ENCODE assay signal across 22 cellular contexts in genomic region chrX:69154051-69154450, GRCh38. TPM values are rescaled to one million over a fixed set of nuclear protein-coding genes. Genes with fewer than 3 reads are reported as not detected.
DNase-seq lines count a peak whose midpoint lies in the region; ATAC-seq, FAIRE-seq and TF ChIP-seq lines count a peak whose summit lies in the region.
"Had no signal": no experiment of that assay in that cellular context is flagged by ENCODE, and none has a peak within 500 bp of the region (broad histone marks: within the 10 kb centered on the region; RNA-seq: fewer than 3 reads in every experiment).

No MANE protein-coding gene starts in this region.

- no peak for TF ChIP-seq EP300 in SK-N-SH (IDR thresholded peaks at IDR 0.05; ENCODE audit: borderline replicate concordance in 1 of 2, low read depth in 1 of 2, low read length in 1 of 2)

- no peak overlapping the region for H3K4me3 ChIP-seq in SK-N-SH (ENCODE audit: low read depth in 2 of 2, low read length in 1 of 2)
- H3K4me3 ChIP-seq in astrocyte (ENCODE audit: insufficient read depth, low read depth, low read length), result no peak overlapping the region
- H3K4me3 ChIP-seq: BLaER1, Peyer's patch had no signal

- no peak for TF ChIP-seq CTCF in SK-N-SH (IDR thresholded peaks at IDR 0.05)
- no peak for TF ChIP-seq CTCF in astrocyte (IDR thresholded peaks at IDR 0.05; ENCODE audit: insufficient read depth, low read depth, low read length)

- H3K27ac ChIP-seq in SK-N-SH (ENCODE audit: low read depth in 2 of 2, low read length in 1 of 2) (no peak overlapping the region), astrocyte (ENCODE audit: low read depth, low read length) (no peak overlapping the region)
- H3K27ac ChIP-seq: 22Rv1, BLaER1, Peyer's patch had no signal

- POLR2A ChIA-PET in SK-N-SH (lab: Yijun Ruan, JAX), result no interaction called here

- no peak overlapping the region for H3K4me3 Mint-ChIP-seq in astrocyte (ENCODE audit: unreplicated experiment)
- H3K4me3 Mint-ChIP-seq: CD4-positive, alpha-beta memory T cell; IgD-negative memory B cell had no signal

- no peaks in the 10 kb centered on the region for H3K36me3 Mint-ChIP-seq in astrocyte (ENCODE audit: low read depth, unreplicated experiment)
- H3K36me3 Mint-ChIP-seq: CD4-positive, alpha-beta memory T cell had no signal

- H3K27me3 Mint-ChIP-seq in astrocyte (ENCODE audit: low read depth, unreplicated experiment), result peaks cover 2% of the 10 kb centered on the region
- H3K27me3 Mint-ChIP-seq: CD4-positive, alpha-beta memory T cell had no signal

- no peak for ATAC-seq in SK-N-SH treated with all-trans-retinoic acid at 6 μM for 48 hours
- no peak for ATAC-seq in HG03159 (IDR thresholded peaks at IDR 0.05; ENCODE audit: unreplicated experiment)

- H2AFZ ChIP-seq in SK-N-SH (ENCODE audit: low read depth), result no peak overlapping the region
- no peak overlapping the region for H2AFZ ChIP-seq in astrocyte (ENCODE audit: low read depth, low read length)

- WGBS in SK-N-SH (ENCODE audit: low lambda C conversion rate), result 25% methylated on average over 6 of the region's 6 CpGs

- CTCF ChIA-PET in SK-N-SH (lab: Yijun Ruan, JAX), result no interaction called here

- H3K27me3 ChIP-seq in SK-N-SH (ENCODE audit: insufficient read depth), result no peaks in the 10 kb centered on the region; the same call in 1 of the 2 replicates
- H3K27me3 ChIP-seq in astrocyte (ENCODE audit: insufficient read depth, low read length), result no peaks in the 10 kb centered on the region
- H3K27me3 ChIP-seq: Peyer's patch had no signal

- no peaks in the 10 kb centered on the region for H4K20me1 ChIP-seq in SK-N-SH (ENCODE audit: insufficient read depth)
- H4K20me1 ChIP-seq in astrocyte (ENCODE audit: insufficient read depth, low read length), result peaks cover 7% of the 10 kb centered on the region

- TF ChIP-seq RAD21 in SK-N-SH (IDR thresholded peaks at IDR 0.05; ENCODE audit: low read length), result no peak

- FAIRE-seq in astrocyte (lab: Jason Lieb, UNC), result peak; percentile 91
- FAIRE-seq: GM18507, H54, HTR-8/SVneo had no signal

- no peak for TF ChIP-seq POLR2A in erythroblast (IDR thresholded peaks at IDR 0.05; ENCODE audit: low read length)

- H3K9ac ChIP-seq in SK-N-SH (no peak overlapping the region), astrocyte (ENCODE audit: low read length) (no peak overlapping the region)
- H3K9ac ChIP-seq: BLaER1 had no signal

- H3K4me1 ChIP-seq in SK-N-SH (ENCODE audit: control insufficient read depth in 1 of 2, insufficient read depth in 2 of 2, low read depth in 1 of 2, low read length in 1 of 2) (peaks cover 0 to 4% of the 10 kb centered on the region in 2 experiments; a peak in 1 of 4 replicates), astrocyte (ENCODE audit: insufficient read depth, low read length) (peaks cover 8% of the 10 kb centered on the region)
- H3K4me1 ChIP-seq: Caco-2, Peyer's patch had no signal

- H3K9me2 ChIP-seq in SK-N-SH, result no peaks in the 10 kb centered on the region

- H3K4me2 ChIP-seq in SK-N-SH (no peak overlapping the region), astrocyte (ENCODE audit: low read length) (no peak overlapping the region)
- H3K4me2 ChIP-seq: BLaER1 had no signal

- H3K4me1 Mint-ChIP-seq in astrocyte (ENCODE audit: low read depth, unreplicated experiment), result peaks cover 7% of the 10 kb centered on the region

- H3K79me2 ChIP-seq in SK-N-SH (ENCODE audit: insufficient read depth) (no peaks in the 10 kb centered on the region), astrocyte (ENCODE audit: insufficient read depth, low read length) (no peaks in the 10 kb centered on the region)

- no peaks in the 10 kb centered on the region for H3K9me3 Mint-ChIP-seq in astrocyte (ENCODE audit: unreplicated experiment)
- H3K9me3 Mint-ChIP-seq: IgD-negative memory B cell had no signal

- H3K27ac Mint-ChIP-seq in astrocyte (ENCODE audit: unreplicated experiment), result no peak overlapping the region
- H3K27ac Mint-ChIP-seq: CD4-positive, alpha-beta memory T cell; IgD-negative memory B cell had no signal

- H3F3A ChIP-seq in SK-N-SH (replicated peaks; ENCODE audit: insufficient read depth), result peaks cover 1% of the 10 kb centered on the region

- H3K36me3 ChIP-seq in SK-N-SH (replicated peaks in 1 of 2; ENCODE audit: control insufficient read depth in 1 of 2, insufficient read depth in 2 of 2, low read length in 1 of 2) (no peaks in the 10 kb centered on the region), astrocyte (ENCODE audit: insufficient read depth, low read length) (no peaks in the 10 kb centered on the region)
- H3K36me3 ChIP-seq: BLaER1, Peyer's patch had no signal

- H3K9me3 ChIP-seq in SK-N-SH, result no peaks in the 10 kb centered on the region
- H3K9me3 ChIP-seq in astrocyte (ENCODE audit: insufficient read depth, low read depth, low read length), result no peaks in the 10 kb centered on the region
- H3K9me3 ChIP-seq: BLaER1, Caco-2, Peyer's patch had no signal

- DNase-seq in SK-N-SH, result peak; percentile 1
- no peak for DNase-seq in astrocyte (ENCODE audit: low read depth)
- peak; percentile 35 for DNase-seq in mesenteric fat pad (ENCODE audit: low spot score)
- DNase-seq in ureter (ENCODE audit: low spot score), result peak; percentile 17
- DNase-seq in UCSD-AML1 (lab: John Stamatoyannopoulos, UW; ENCODE audit: unreplicated experiment), result no peak
- no peak for DNase-seq in erythroblast (lab: John Stamatoyannopoulos, UW)
- DNase-seq: ACHN; Caco-2; CD4-positive, alpha-beta memory T cell; DND-41; NCI-H1105; NCI-H2029 treated with DMSO at 0.1 percent for 48 hours; NCI-H2171; Peyer's patch had no signal

TF ChIP-seq in SK-N-SH, 30 proteins besides CTCF, POLR2A, EP300 and RAD21 (continues in another document):
- TF ChIP-seq TCF12 (IDR thresholded peaks at IDR 0.05) (no peak), SIN3A (IDR thresholded peaks at IDR 0.05; ENCODE audit: borderline replicate concordance, low read depth, low read length) (no peak), GATA2 (CRISPR knock-in tag; IDR thresholded peaks at IDR 0.05) (no peak), RXRA (IDR thresholded peaks at IDR 0.05; ENCODE audit: borderline replicate concordance, low read depth) (no peak), GABPA (IDR thresholded peaks at IDR 0.05; ENCODE audit: low read depth) (no peak), REST (IDR thresholded peaks at IDR 0.05; ENCODE audit: low read depth, low read length) (no peak)

TF ChIP-seq in SK-N-SH treated with all-trans-retinoic acid at 6 μM for 48 hours, 23 proteins besides CTCF, POLR2A, EP300 and RAD21 (continues in another document):
- TF ChIP-seq ZNF8 (CRISPR knock-in tag; IDR thresholded peaks at IDR 0.05) (no peak), SNAI2 (CRISPR knock-in tag; IDR thresholded peaks at IDR 0.05) (no peak), ESRRG (CRISPR knock-in tag; IDR thresholded peaks at IDR 0.05) (no peak), RARB (CRISPR knock-in tag; IDR thresholded peaks at IDR 0.05) (no peak), ZFP3 (CRISPR knock-in tag; IDR thresholded peaks at IDR 0.05) (no peak), CSDC2 (CRISPR knock-in tag; IDR thresholded peaks at IDR 0.05) (no peak), ZC3H10 (CRISPR knock-in tag; IDR thresholded peaks at IDR 0.05) (no peak), OSR1 (CRISPR knock-in tag; IDR thresholded peaks at IDR 0.05) (no peak), PPARA (CRISPR knock-in tag; IDR thresholded peaks at IDR 0.05; ENCODE audit: borderline replicate concordance) (no peak), ZNF70 (CRISPR knock-in tag; IDR thresholded peaks at IDR 0.05) (no peak), POU6F1 (CRISPR knock-in tag; IDR thresholded peaks at IDR 0.05; ENCODE audit: borderline replicate concordance, low read depth) (no peak), BACH2 (CRISPR knock-in tag; IDR thresholded peaks at IDR 0.05; ENCODE audit: borderline replicate concordance) (no peak), GLIS3 (CRISPR knock-in tag; IDR thresholded peaks at IDR 0.05) (no peak)
- TF ChIP-seq, protein P1, sequence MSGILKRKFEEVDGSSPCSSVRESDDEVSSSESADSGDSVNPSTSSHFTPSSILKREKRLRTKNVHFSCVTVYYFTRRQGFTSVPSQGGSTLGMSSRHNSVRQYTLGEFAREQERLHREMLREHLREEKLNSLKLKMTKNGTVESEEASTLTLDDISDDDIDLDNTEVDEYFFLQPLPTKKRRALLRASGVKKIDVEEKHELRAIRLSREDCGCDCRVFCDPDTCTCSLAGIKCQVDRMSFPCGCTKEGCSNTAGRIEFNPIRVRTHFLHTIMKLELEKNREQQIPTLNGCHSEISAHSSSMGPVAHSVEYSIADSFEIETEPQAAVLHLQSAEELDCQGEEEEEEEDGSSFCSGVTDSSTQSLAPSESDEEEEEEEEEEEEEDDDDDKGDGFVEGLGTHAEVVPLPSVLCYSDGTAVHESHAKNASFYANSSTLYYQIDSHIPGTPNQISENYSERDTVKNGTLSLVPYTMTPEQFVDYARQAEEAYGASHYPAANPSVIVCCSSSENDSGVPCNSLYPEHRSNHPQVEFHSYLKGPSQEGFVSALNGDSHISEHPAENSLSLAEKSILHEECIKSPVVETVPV (CRISPR knock-in tag; IDR thresholded peaks at IDR 0.05), result no peak
- TF ChIP-seq, protein P2, sequence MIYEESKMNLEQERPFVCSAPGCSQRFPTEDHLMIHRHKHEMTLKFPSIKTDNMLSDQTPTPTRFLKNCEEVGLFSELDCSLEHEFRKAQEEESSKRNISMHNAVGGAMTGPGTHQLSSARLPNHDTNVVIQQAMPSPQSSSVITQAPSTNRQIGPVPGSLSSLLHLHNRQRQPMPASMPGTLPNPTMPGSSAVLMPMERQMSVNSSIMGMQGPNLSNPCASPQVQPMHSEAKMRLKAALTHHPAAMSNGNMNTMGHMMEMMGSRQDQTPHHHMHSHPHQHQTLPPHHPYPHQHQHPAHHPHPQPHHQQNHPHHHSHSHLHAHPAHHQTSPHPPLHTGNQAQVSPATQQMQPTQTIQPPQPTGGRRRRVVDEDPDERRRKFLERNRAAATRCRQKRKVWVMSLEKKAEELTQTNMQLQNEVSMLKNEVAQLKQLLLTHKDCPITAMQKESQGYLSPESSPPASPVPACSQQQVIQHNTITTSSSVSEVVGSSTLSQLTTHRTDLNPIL (CRISPR knock-in tag; IDR thresholded peaks at IDR 0.05; ENCODE audit: low read depth), result no peak

RNA-seq across cellular contexts. Expression of gene PJA1, which starts 11.2 kb away (rescaled TPM):
- polyA plus RNA-seq in SK-N-SH (2012; rRNA removed), result 15.7 and 16.5 TPM in 2 replicates
- 15.1 and 15.7 TPM in 2 replicates for polyA plus RNA-seq in SK-N-SH (2012; cell fraction: cytosol; rRNA removed)
- 12.4 and 14.4 TPM in 2 replicates for polyA plus RNA-seq in SK-N-SH (2012; cell fraction: nucleus; rRNA removed)
- total RNA-seq in astrocyte, result 26.9 and 28.9 TPM in 2 replicates
- 57.6 TPM for total RNA-seq in mesenteric fat pad
- 24.9 TPM for total RNA-seq in ureter

Comparison
In these comparisons a context has a peak if more than half of its experiments do, and no peak if none do; other contexts are left out.
1. DNase-seq: peak in SK-N-SH (single experiment), mesenteric fat pad (single experiment) and ureter (single experiment); none in astrocyte (single experiment), UCSD-AML1 (single experiment) and erythroblast (0 of 2).